Comparison of ENCODE assay signal across 8 cellular contexts in the genomic region with DNA sequence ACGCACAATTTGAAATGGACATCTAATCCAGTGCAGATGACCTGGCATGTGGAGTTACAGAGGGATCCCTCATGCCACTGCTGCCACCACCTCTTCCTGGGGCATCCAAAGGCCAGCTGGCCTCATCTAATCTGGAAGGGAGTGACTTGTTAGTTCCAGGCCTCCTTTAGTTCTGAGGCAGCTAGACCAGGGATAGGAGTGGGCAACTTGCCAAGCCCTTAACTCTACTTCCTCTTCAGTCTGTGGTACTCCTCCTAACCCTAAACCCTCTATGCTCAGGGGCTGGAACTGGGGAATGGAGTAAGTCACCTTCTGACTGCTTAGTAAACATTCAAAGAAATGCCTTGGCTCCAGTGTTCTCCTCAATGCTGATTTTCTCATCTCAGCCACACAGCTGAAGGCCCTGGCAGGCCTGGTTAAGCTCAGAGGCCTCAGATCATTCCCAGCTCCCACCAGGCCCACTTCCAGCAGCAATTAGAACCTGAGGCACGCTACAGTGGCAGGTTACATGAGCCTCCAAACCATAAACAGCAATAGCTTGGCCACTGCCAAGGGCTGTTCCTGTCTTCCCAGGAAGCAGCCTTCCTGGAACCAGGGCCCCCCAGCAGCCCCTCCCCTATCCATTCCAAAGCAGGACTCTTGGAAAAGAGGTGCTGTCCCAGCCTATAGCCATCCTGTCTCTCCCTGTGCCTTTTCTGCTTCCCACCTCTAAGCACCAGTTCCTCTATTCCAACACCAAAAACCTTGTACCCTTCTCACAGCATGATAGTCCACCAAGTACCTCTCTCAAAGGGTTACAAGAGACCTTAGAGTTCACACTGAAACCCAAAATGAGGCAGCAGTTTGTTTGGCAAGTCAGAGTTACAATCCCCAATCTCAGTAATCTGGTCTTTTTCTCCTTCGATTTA. TPM values are rescaled to one million over a fixed set of nuclear protein-coding genes. Genes with fewer than 3 reads are reported as not detected.
DNase-seq lines count a peak whose midpoint lies in the region; ATAC-seq and TF ChIP-seq lines count a peak whose summit lies in the region.

No MANE protein-coding gene starts in this region.

- no peak overlapping the region for H3K9ac ChIP-seq in endodermal cell (ENCODE audit: extremely low read depth, low read length, poor library complexity, severe bottlenecking)

- CTCF ChIA-PET in naive thymus-derived CD4-positive, alpha-beta T cell (lab: Charles Lee), result interaction anchor here (1.3 kb wide), 1 partner anchor 83 kb away, joined by 7 read pairs; a partner anchor contains a TSS

- DNase-seq in RKO (ENCODE audit: low spot score) (peak; percentile 29), endodermal cell (peak; percentile 36)
- no peak for DNase-seq in naive thymus-derived CD4-positive, alpha-beta T cell

- H3K4me1 ChIP-seq in endodermal cell (ENCODE audit: control insufficient read depth, insufficient read depth, low read length), result peaks cover 18% of the 10 kb centered on the region
- H3K4me1 ChIP-seq in naive thymus-derived CD4-positive, alpha-beta T cell (ENCODE audit: control insufficient read depth in 2 of 2, insufficient read depth in 2 of 2, low read length in 2 of 2), result peaks cover 12 to 26% of the 10 kb centered on the region in 2 donors

- H3K36me3 Mint-ChIP-seq in endodermal cell (ENCODE audit: low read depth), result peaks cover 50% of the 10 kb centered on the region
- H3K36me3 Mint-ChIP-seq in naive thymus-derived CD4-positive, alpha-beta T cell, result peaks cover 11 to 34% (median 21%) of the 10 kb centered on the region in 5 donors

- TF ChIP-seq CTCF in endodermal cell (conservative IDR thresholded peaks at IDR 0.05), result no peak

- no peaks in the 10 kb centered on the region for H3K27me3 Mint-ChIP-seq in endodermal cell (ENCODE audit: insufficient read depth)
- no peaks in the 10 kb centered on the region for H3K27me3 Mint-ChIP-seq in naive thymus-derived CD4-positive, alpha-beta T cell

- in situ Hi-C loops in GM18951 (cut with MboI; ENCODE audit: low sequenced_read_pairs, unreplicated experiment), result no loop called here

- no peak overlapping the region for H3K4me3 Mint-ChIP-seq in endodermal cell
- H3K4me3 Mint-ChIP-seq in naive thymus-derived CD4-positive, alpha-beta T cell, result peak overlapping the region; percentile 51 to 99 (median 91)

- intact Hi-C loops in naive thymus-derived CD4-positive, alpha-beta T cell (cut with micrococcal nuclease), result loop anchor here (2.0 to 5.0 kb wide), 4 partner anchors 153 to 1088 kb away; a partner anchor contains a TSS

- H3K27me3 ChIP-seq in endodermal cell (ENCODE audit: control insufficient read depth, insufficient read depth, low read length, poor library complexity, severe bottlenecking), result no peaks in the 10 kb centered on the region
- no peaks in the 10 kb centered on the region for H3K27me3 ChIP-seq in naive thymus-derived CD4-positive, alpha-beta T cell (ENCODE audit: control insufficient read depth in 2 of 2, insufficient read depth in 2 of 2, low read length in 2 of 2)

- H3K9me3 ChIP-seq in endodermal cell (ENCODE audit: control insufficient read depth, low read length), result no peaks in the 10 kb centered on the region
- H3K9me3 ChIP-seq in naive thymus-derived CD4-positive, alpha-beta T cell (ENCODE audit: control insufficient read depth in 2 of 3, low read length in 3 of 3), result no peaks in the 10 kb centered on the region

- no peak for ATAC-seq in naive thymus-derived CD4-positive, alpha-beta T cell
- no peak for ATAC-seq in GM21717 (IDR thresholded peaks at IDR 0.05; ENCODE audit: unreplicated experiment)
- no peak for ATAC-seq in GM19324 (IDR thresholded peaks at IDR 0.05; ENCODE audit: low FRiP score, unreplicated experiment)
- ATAC-seq in GM18519 (IDR thresholded peaks at IDR 0.05; ENCODE audit: low FRiP score, unreplicated experiment), result no peak
- ATAC-seq in HG02973 (IDR thresholded peaks at IDR 0.05; ENCODE audit: unreplicated experiment), result no peak

- H3K9me3 Mint-ChIP-seq in endodermal cell, result no peaks in the 10 kb centered on the region
- H3K9me3 Mint-ChIP-seq in naive thymus-derived CD4-positive, alpha-beta T cell, result peaks cover 0 to 3% (median 0%) of the 10 kb centered on the region in 11 donors

- H3K27ac ChIP-seq in endodermal cell (ENCODE audit: low read depth, low read length), result no peak overlapping the region
- peak overlapping the region; percentile 89 for H3K27ac ChIP-seq in naive thymus-derived CD4-positive, alpha-beta T cell (ENCODE audit: low read depth, low read length)

- H3K36me3 ChIP-seq in endodermal cell (ENCODE audit: control insufficient read depth, insufficient read depth, low read length), result peaks cover 72% of the 10 kb centered on the region
- peaks cover 10 to 27% (median 15%) of the 10 kb centered on the region in 3 experiments for H3K36me3 ChIP-seq in naive thymus-derived CD4-positive, alpha-beta T cell (ENCODE audit: control insufficient read depth in 2 of 3, insufficient read depth in 3 of 3, low read length in 3 of 3)

- POLR2A ChIA-PET in naive thymus-derived CD4-positive, alpha-beta T cell (lab: Charles Lee), result interaction anchor here (0.8 to 11.7 kb wide), 6 partner anchors 15 to 139 kb away, joined by 3 to 248 read pairs (median 15); a partner anchor contains a TSS

- H3K4me1 Mint-ChIP-seq in endodermal cell, result peaks cover 25% of the 10 kb centered on the region
- peaks cover 40 to 67% (median 52%) of the 10 kb centered on the region in 7 donors for H3K4me1 Mint-ChIP-seq in naive thymus-derived CD4-positive, alpha-beta T cell

- H3K27ac Mint-ChIP-seq in endodermal cell, result peak overlapping the region; percentile 95
- peak overlapping the region; percentile 81 to 99 (median 98) for H3K27ac Mint-ChIP-seq in naive thymus-derived CD4-positive, alpha-beta T cell

- H3K4me3 ChIP-seq in endodermal cell (ENCODE audit: low read length), result no peak overlapping the region
- no peak overlapping the region for H3K4me3 ChIP-seq in naive thymus-derived CD4-positive, alpha-beta T cell (ENCODE audit: low read length)

- 93 to 96% methylated on average over 3 of the region's 3 CpGs for WGBS in endodermal cell (ENCODE audit: insufficient coverage in 1 of 2, insufficient read length in 1 of 2), 2 experiments

- peak; percentile 25 for TF ChIP-seq POLR2A in GM18951 (IDR thresholded peaks at IDR 0.05; ENCODE audit: extremely low read depth, insufficient read depth, insufficient read length)

RNA-seq across cellular contexts. Expression of a gene that starts 2.0 kb away (rescaled TPM):
- 1 to 10 TPM; 5.1 to 6.3 TPM for total RNA-seq in endodermal cell
- 3.2 TPM for polyA plus RNA-seq in endodermal cell (2013, experiment 1 of 2)
- polyA plus RNA-seq in endodermal cell (2013, experiment 2 of 2), result 3.7 TPM
- total RNA-seq in naive thymus-derived CD4-positive, alpha-beta T cell, result 10 to 100 TPM; 12.5 to 19.5 (median 16.2) TPM
- polyA plus RNA-seq in naive thymus-derived CD4-positive, alpha-beta T cell, result 10 to 100 TPM; 61.7 to 80.8 TPM

RNA-seq across cellular contexts. Expression of a gene that starts 7.8 kb away (rescaled TPM):
- total RNA-seq in endodermal cell, result 10 to 100 TPM; 40.5 to 42.9 TPM
- polyA plus RNA-seq in endodermal cell (2013, experiment 1 of 2), result 31.3 TPM
- 29.4 TPM for polyA plus RNA-seq in endodermal cell (2013, experiment 2 of 2)
- 10 to 100 TPM; 23.8 to 45.5 (median 34.0) TPM for total RNA-seq in naive thymus-derived CD4-positive, alpha-beta T cell
- polyA plus RNA-seq in naive thymus-derived CD4-positive, alpha-beta T cell, result 10 to 100 TPM; 31.1 to 34.4 TPM

RNA-seq across cellular contexts. Expression of a gene that starts 14.9 kb away (rescaled TPM):
- 10 to 100 TPM; 36.4 to 41.4 TPM for total RNA-seq in endodermal cell
- polyA plus RNA-seq in endodermal cell (2013, experiment 1 of 2), result 45.7 TPM
- 33.2 TPM for polyA plus RNA-seq in endodermal cell (2013, experiment 2 of 2)
- 10 to 100 TPM; 37.9 to 77.8 (median 72.4) TPM for total RNA-seq in naive thymus-derived CD4-positive, alpha-beta T cell
- polyA plus RNA-seq in naive thymus-derived CD4-positive, alpha-beta T cell, result 1 to 10 TPM; 6.3 to 6.8 TPM

RNA-seq across cellular contexts. Expression of a gene that starts 15.1 kb away (rescaled TPM):
- 10 to 100 TPM; 61.6 to 68.9 TPM for total RNA-seq in endodermal cell
- polyA plus RNA-seq in endodermal cell (2013, experiment 1 of 2), result 60.1 TPM
- polyA plus RNA-seq in endodermal cell (2013, experiment 2 of 2), result 54.3 TPM
- total RNA-seq in naive thymus-derived CD4-positive, alpha-beta T cell, result 10 to 100 TPM; 40.4 to 90.1 (median 52.4) TPM
- polyA plus RNA-seq in naive thymus-derived CD4-positive, alpha-beta T cell, result 100 to 1,000 TPM; 112 to 142 TPM

Comparison
In these comparisons a context has a peak if more than half of its experiments do, and no peak if none do; other contexts are left out.
1. DNase-seq: peak in RKO (single experiment) and endodermal cell (single experiment); none in naive thymus-derived CD4-positive, alpha-beta T cell (0 of 9).